6 cellular contexts compared by ENCODE assay signal in genomic region chr3:134748698-134749097, GRCh38.
"Had no signal": no experiment of that assay in that cellular context is flagged by ENCODE, and none has a peak within 500 bp of the region (broad histone marks: within the 10 kb centered on the region; RNA-seq: fewer than 3 reads in every experiment).

No MANE protein-coding gene starts in this region.

- H3K27ac Mint-ChIP-seq: HFFc6 had no signal

- H3K4me3 Mint-ChIP-seq: HFFc6 had no signal

- DNase-seq: GM23248, GOT3, H7, HFFc6 had no signal

- H3K9me3 Mint-ChIP-seq: HFFc6 had no signal

- H3K9me3 ChIP-seq: HAP-1 had no signal

- H3K4me1 ChIP-seq: HAP-1 had no signal

- H3K36me3 ChIP-seq: HAP-1 had no signal

- H3K4me3 ChIP-seq: GM23248, HAP-1, K562 had no signal

- H3K27ac ChIP-seq: GM23248 had no signal
